Comparison of ENCODE assay signal across 11 cellular contexts in genomic region chrX:48002929-48003328, GRCh38. TPM values are rescaled to one million over a fixed set of nuclear protein-coding genes. Genes with fewer than 3 reads are reported as not detected.
DNase-seq lines count a peak whose midpoint lies in the region; ATAC-seq, FAIRE-seq and TF ChIP-seq lines count a peak whose summit lies in the region.
"Had no signal": no experiment of that assay in that cellular context is flagged by ENCODE, and none has a peak within 500 bp of the region (broad histone marks: within the 10 kb centered on the region; RNA-seq: fewer than 3 reads in every experiment).

No MANE protein-coding gene starts in this region.

- no peaks in the 10 kb centered on the region for H3K9me3 Mint-ChIP-seq in CD4-positive, alpha-beta memory T cell
- H3K9me3 Mint-ChIP-seq in osteocyte (ENCODE audit: unreplicated experiment) = peaks cover 9% of the 10 kb centered on the region

- no peak overlapping the region for H4K5ac ChIP-seq in H1 (ENCODE audit: insufficient read length, low read depth, low read length)

- H3K14ac ChIP-seq in H1 (ENCODE audit: insufficient read length) = no peak overlapping the region

- no peak for TF ChIP-seq POLR2A in H1 (IDR thresholded peaks at IDR 0.05; ENCODE audit: control extremely low read depth in 1 of 2, low read depth in 2 of 2, low read length in 2 of 2)

- no peak for TF ChIP-seq EP300 in H1 (IDR thresholded peaks at IDR 0.05; ENCODE audit: borderline replicate concordance in 1 of 2, low read depth in 2 of 2, low read length in 2 of 2)

- H3K79me2 ChIP-seq in OCI-LY1 (ENCODE audit: insufficient read depth, low read length) (0 out of 2 replicates have a peak, but pooled peaks cover 7% of the 10 kb centered on the region), H1 (ENCODE audit: control insufficient read depth in 1 of 2, insufficient read depth in 2 of 2, low read length in 2 of 2) (peaks cover 0 to 9% of the 10 kb centered on the region in 2 experiments; a peak in 1 of 4 replicates)

- H2AFZ ChIP-seq in OCI-LY1 (ENCODE audit: low read length) = no peak overlapping the region
- no peak overlapping the region for H2AFZ ChIP-seq in H1 (ENCODE audit: low read length)

- no peaks in the 10 kb centered on the region for H3F3A ChIP-seq in OCI-LY1 (ENCODE audit: insufficient read depth, low read length)

- no peak overlapping the region for H3K27ac ChIP-seq in CD4-positive, alpha-beta memory T cell (ENCODE audit: low read depth, low read length)
- peak overlapping the region; percentile 70 for H3K27ac ChIP-seq in OCI-LY1 (ENCODE audit: low read depth, low read length, poor library complexity, severe bottlenecking)
- no peak overlapping the region for H3K27ac ChIP-seq in H1 (ENCODE audit: low read depth, low read length)
- H3K27ac ChIP-seq: brain microvascular endothelial cell had no signal

- peaks cover 0 to 21% of the 10 kb centered on the region in 2 donors for H3K36me3 Mint-ChIP-seq in CD4-positive, alpha-beta memory T cell
- H3K36me3 Mint-ChIP-seq in osteocyte (ENCODE audit: unreplicated experiment) = no peaks in the 10 kb centered on the region

- H3K9ac ChIP-seq in OCI-LY1 (ENCODE audit: low read length) (peak overlapping the region; percentile 82), H1 (replicated peaks in 1 of 4; ENCODE audit: extremely low read depth in 1 of 4, low read depth in 3 of 4, low read length in 3 of 4) (no peak overlapping the region)

- no peak overlapping the region for H3K23ac ChIP-seq in H1 (ENCODE audit: insufficient read length)

- H2BK12ac ChIP-seq in H1 (ENCODE audit: low read depth, low read length) = no peak overlapping the region

- H4K20me1 ChIP-seq in OCI-LY1 (ENCODE audit: insufficient read depth, low read length) = no peaks in the 10 kb centered on the region
- H4K20me1 ChIP-seq in H1 (replicated peaks in 1 of 2; ENCODE audit: control insufficient read depth in 1 of 2, insufficient read depth in 2 of 2, low read length in 2 of 2) = no peaks in the 10 kb centered on the region

- peaks cover 20% of the 10 kb centered on the region for H3K4me1 ChIP-seq in CD4-positive, alpha-beta memory T cell (ENCODE audit: insufficient read depth, low read length)
- peaks cover 12% of the 10 kb centered on the region for H3K4me1 ChIP-seq in OCI-LY1 (ENCODE audit: insufficient read depth, low read length, severe bottlenecking)
- no peaks in the 10 kb centered on the region for H3K4me1 ChIP-seq in H1 (replicated peaks in 1 of 4; ENCODE audit: control insufficient read depth in 3 of 4, insufficient read depth in 4 of 4, low read length in 3 of 4)

- H3K27ac Mint-ChIP-seq in CD4-positive, alpha-beta memory T cell = peak overlapping the region in 3 of 7 donors; percentile 36 to 97 (median 88)
- no peak overlapping the region for H3K27ac Mint-ChIP-seq in osteocyte (ENCODE audit: unreplicated experiment)

- no peak overlapping the region for H3K18ac ChIP-seq in H1 (ENCODE audit: extremely low read depth, low read length)

- H3K4me3 Mint-ChIP-seq in CD4-positive, alpha-beta memory T cell = peak overlapping the region in 7 of 8 donors; percentile 54 to 99 (median 94)
- H3K4me3 Mint-ChIP-seq in osteocyte (ENCODE audit: unreplicated experiment) = peak overlapping the region; percentile 96

- no peaks in the 10 kb centered on the region for H3K27me3 Mint-ChIP-seq in CD4-positive, alpha-beta memory T cell
- no peaks in the 10 kb centered on the region for H3K27me3 Mint-ChIP-seq in osteocyte (ENCODE audit: unreplicated experiment)

- peak overlapping the region; percentile 70 for H3K4me2 ChIP-seq in OCI-LY1 (ENCODE audit: low read length)
- peak overlapping the region; percentile 66 to 67; a peak in 3 of 4 replicates for H3K4me2 ChIP-seq in H1 (ENCODE audit: insufficient read depth in 1 of 2, low read depth in 2 of 2, low read length in 2 of 2)

- FAIRE-seq in H1 (lab: Jason Lieb, UNC) = no peak
- FAIRE-seq: GM12891 had no signal

- H3K4ac ChIP-seq in H1 (replicated peaks; ENCODE audit: insufficient read length, low read depth, low read length) = no peak overlapping the region

- TF ChIP-seq CTCF in OCI-LY1 (IDR thresholded peaks at IDR 0.05; ENCODE audit: low read length) (no peak), H1 (IDR thresholded peaks at IDR 0.05; ENCODE audit: control extremely low read depth in 1 of 3, insufficient read depth in 1 of 3, low read depth in 1 of 3, low read length in 3 of 3) (no peak), osteocyte (IDR thresholded peaks at IDR 0.05) (no peak)

- POLR2A ChIA-PET in CD4-positive, alpha-beta memory T cell (lab: Charles Lee; ENCODE audit: partially characterized antibody) = interaction anchor here (0.7 to 1.4 kb wide), 2 partner anchors 18 to 167 kb away, joined by 3 to 5 read pairs; partner anchors contain the start of gene ZNF81
- POLR2A ChIA-PET in H1 (lab: Charles Lee; ENCODE audit: partially characterized antibody) = no interaction called here

- no peak overlapping the region for H2BK20ac ChIP-seq in H1 (ENCODE audit: low read length)

- no peak for TF ChIP-seq RAD21 in H1 (IDR thresholded peaks at IDR 0.05 in 1 of 2, conservative IDR thresholded peaks at IDR 0.05 in 1 of 2; ENCODE audit: low read depth in 2 of 2, low read length in 2 of 2)

- no peak overlapping the region for H4K8ac ChIP-seq in H1 (ENCODE audit: extremely low read depth, insufficient read depth, low read length)

- H3K56ac ChIP-seq in H1 (replicated peaks; ENCODE audit: insufficient read length, low read depth, low read length) = no peak overlapping the region

- intact Hi-C loops in CD4-positive, alpha-beta memory T cell (cut with micrococcal nuclease) = loop anchor here (5.0 kb wide), 1 partner anchor 166 kb away; the partner anchor contains the start of gene ZNF81

- H3K27me3 ChIP-seq in CD4-positive, alpha-beta memory T cell (ENCODE audit: insufficient read depth, low read length) = no peaks in the 10 kb centered on the region
- H3K27me3 ChIP-seq in OCI-LY1 (ENCODE audit: insufficient read depth, low read length) (no peaks in the 10 kb centered on the region), H1 (replicated peaks in 1 of 4; ENCODE audit: control insufficient read depth in 3 of 4, extremely low read depth in 1 of 4, insufficient read depth in 3 of 4, low read length in 3 of 4) (no peaks in the 10 kb centered on the region)
- H3K27me3 ChIP-seq: brain microvascular endothelial cell had no signal

- H2BK120ac ChIP-seq in H1 (replicated peaks; ENCODE audit: low read depth, low read length) = no peak overlapping the region

- peak overlapping the region in 1 of 2 donors; percentile 55 for H3K4me3 ChIP-seq in CD4-positive, alpha-beta memory T cell (ENCODE audit: low read length in 2 of 2)
- peak overlapping the region; percentile 79 for H3K4me3 ChIP-seq in OCI-LY1 (ENCODE audit: low read depth, low read length, poor library complexity, severe bottlenecking)
- H3K4me3 ChIP-seq in H1 (ENCODE audit: extremely low read depth in 1 of 4, insufficient read depth in 2 of 4, low read depth in 3 of 4, low read length in 4 of 4) = peak overlapping the region in 3 of 4 experiments; percentile 79 to 88 (median 86); a peak in 5 of 8 replicates

- DNase-seq in CD4-positive, alpha-beta memory T cell = no peak
- DNase-seq in H1 (ENCODE audit: low read depth in 1 of 2, low spot score in 2 of 2) (no peak), osteocyte (ENCODE audit: extremely low spot score, unreplicated experiment) (no peak), SW480 (ENCODE audit: low spot score) (no peak), NCI-H82 (lab: John Stamatoyannopoulos, UW) (no peak), glomerular visceral epithelial cell (ENCODE audit: extremely low spot score) (no peak)
- DNase-seq: brain microvascular endothelial cell had no signal

- WGBS in H1 (ENCODE audit: extremely low coverage in 1 of 2, insufficient coverage in 1 of 2, insufficient read length in 1 of 2, insufficient replicate concordance in 2 of 2, low coverage in 1 of 2, low lambda C conversion rate in 2 of 2, missing lambda C conversion rate in 1 of 2), 2 experiments = 70% methylated on average over 7 of the region's 7 CpGs; no CpG with 5 or more reads in 1 of the 2 experiments

- no peak for ATAC-seq in HG02642 (IDR thresholded peaks at IDR 0.05; ENCODE audit: poor library complexity, unreplicated experiment)

- no peaks in the 10 kb centered on the region for H3K23me2 ChIP-seq in H1 (ENCODE audit: low read depth, low read length)

- no peaks in the 10 kb centered on the region for H3K79me1 ChIP-seq in H1 (ENCODE audit: low read depth, low read length)

- no peak overlapping the region for H4K91ac ChIP-seq in H1 (replicated peaks; ENCODE audit: insufficient read length, low read length)

- no peak overlapping the region for H2BK15ac ChIP-seq in H1 (ENCODE audit: low read length)

- H2BK5ac ChIP-seq in H1 (ENCODE audit: low read depth, low read length) = no peak overlapping the region

- H2AK5ac ChIP-seq in H1 (ENCODE audit: low read depth, low read length) = no peak overlapping the region

- H3K36me3 ChIP-seq in CD4-positive, alpha-beta memory T cell (ENCODE audit: insufficient read depth, low read length) = no peaks in the 10 kb centered on the region
- H3K36me3 ChIP-seq in OCI-LY1 (ENCODE audit: insufficient read depth, low read length) (peaks cover 36% of the 10 kb centered on the region), H1 (ENCODE audit: control insufficient read depth in 2 of 4, insufficient read depth in 4 of 4, low read length in 3 of 4) (no peaks in the 10 kb centered on the region)
- H3K36me3 ChIP-seq: brain microvascular endothelial cell had no signal

- H3K9me3 ChIP-seq in CD4-positive, alpha-beta memory T cell (ENCODE audit: control insufficient read depth in 1 of 2, low read length in 2 of 2) = no peaks in the 10 kb centered on the region
- H3K9me3 ChIP-seq in OCI-LY1 (ENCODE audit: low read length) (no peaks in the 10 kb centered on the region), H1 (ENCODE audit: insufficient read depth in 2 of 2, low read depth in 1 of 2, low read length in 1 of 2) (no peaks in the 10 kb centered on the region)

- no peaks in the 10 kb centered on the region for H3K9me2 ChIP-seq in OCI-LY1 (ENCODE audit: low read depth, low read length)

- CTCF ChIA-PET in CD4-positive, alpha-beta memory T cell (lab: Charles Lee; ENCODE audit: partially characterized antibody) = no interaction called here
- CTCF ChIA-PET in H1 (lab: Charles Lee; ENCODE audit: partially characterized antibody) = no interaction called here

- H3K4me1 Mint-ChIP-seq in CD4-positive, alpha-beta memory T cell = peaks cover 16 to 29% (median 22%) of the 10 kb centered on the region in 4 donors
- H3K4me1 Mint-ChIP-seq in osteocyte (ENCODE audit: unreplicated experiment) = peaks cover 14% of the 10 kb centered on the region

RNA-seq across cellular contexts. Expression of gene ZNF182, which starts 0.9 kb away (rescaled TPM):
- 10 to 100 TPM; 13.2 to 13.3 TPM for total RNA-seq in CD4-positive, alpha-beta memory T cell
- 1 to 10 TPM; 2.9 to 7.6 TPM for polyA plus RNA-seq in CD4-positive, alpha-beta memory T cell
- 6.8 and 8.2 TPM in 2 replicates for total RNA-seq in H1 (2021; fragmentation: NEBNext Ultra II Directional; extraction: Animal tissue kit (Norgen Biotek cat#: 25700))
- polyA plus RNA-seq in H1 (2011; rRNA removed) = 0.99 and 1.3 TPM in 2 replicates
- polyA plus RNA-seq in H1 (2011; cell fraction: cytosol; rRNA removed) = 2.4 TPM
- polyA plus RNA-seq in H1 (2011; cell fraction: nucleus; rRNA removed) = 1.4 TPM
- polyA plus RNA-seq in H1 (2012, experiment 1 of 2) = 3.8 to 6.0 TPM (median 4.6 TPM) in 4 replicates
- polyA plus RNA-seq in H1 (2012, experiment 2 of 2) = 0.29 TPM
- polyA plus RNA-seq in H1 (2013, experiment 1 of 2) = 4.0 TPM
- 3.9 TPM for polyA plus RNA-seq in H1 (2013, experiment 2 of 2)
- polyA minus RNA-seq in H1 (2011; rRNA and poly(A)+ RNA removed) = 2.7 and 4.1 TPM in 2 replicates
- 2.0 TPM for polyA minus RNA-seq in H1 (2011; cell fraction: cytosol; rRNA and poly(A)+ RNA removed)
- polyA minus RNA-seq in H1 (2011; cell fraction: nucleus; rRNA and poly(A)+ RNA removed) = 3.7 TPM
- 5.4 and 6.0 TPM in 2 replicates for total RNA-seq in osteocyte

RNA-seq across cellular contexts. Expression of gene SPACA5, which starts 3.9 kb away (rescaled TPM):
- not detected for total RNA-seq in CD4-positive, alpha-beta memory T cell
- not detected for polyA plus RNA-seq in CD4-positive, alpha-beta memory T cell
- not detected in 2 replicates for total RNA-seq in H1 (2021; fragmentation: NEBNext Ultra II Directional; extraction: Animal tissue kit (Norgen Biotek cat#: 25700))
- 0.26 TPM in 1 of 2 replicates, not detected in the other for polyA plus RNA-seq in H1 (2011; rRNA removed)
- polyA plus RNA-seq in H1 (2011; cell fraction: cytosol; rRNA removed) = 0.19 TPM
- polyA plus RNA-seq in H1 (2011; cell fraction: nucleus; rRNA removed) = not detected
- 0.64 TPM in 1 of 4 replicates, not detected in the others for polyA plus RNA-seq in H1 (2012, experiment 1 of 2)
- not detected for polyA plus RNA-seq in H1 (2012, experiment 2 of 2)
- not detected for polyA plus RNA-seq in H1 (2013, experiment 1 of 2)
- polyA plus RNA-seq in H1 (2013, experiment 2 of 2) = not detected
- not detected in 2 replicates for polyA minus RNA-seq in H1 (2011; rRNA and poly(A)+ RNA removed)
- not detected for polyA minus RNA-seq in H1 (2011; cell fraction: cytosol; rRNA and poly(A)+ RNA removed)
- not detected for polyA minus RNA-seq in H1 (2011; cell fraction: nucleus; rRNA and poly(A)+ RNA removed)
- not detected in 2 replicates for total RNA-seq in osteocyte
- total RNA-seq: pulmonary artery endothelial cell had no signal
